Comparison of ENCODE assay signal across 1 cellular context in genomic region chr5:172188033-172188892, GRCh38.
TF ChIP-seq lines count a peak whose summit lies in the region.

Gene STK10, minus strand, starts transcription at chr5:172188224. Its CDS starts 182 bp downstream, at chr5:172188042.

TF ChIP-seq in HepG2, 621 proteins besides CTCF, POLR2A, EP300 and RAD21 (continued from another document and continues in another):
- TF ChIP-seq IRF9 (CRISPR knock-in tag; IDR thresholded peaks at IDR 0.05; ENCODE audit: borderline replicate concordance) (no peak), ZFP90 (CRISPR knock-in tag; IDR thresholded peaks at IDR 0.05; ENCODE audit: borderline replicate concordance) (peak; percentile 40; the same call in 1 of the 2 replicates), SAP130 (CRISPR knock-in tag; IDR thresholded peaks at IDR 0.05; ENCODE audit: low read depth) (peak; percentile 74; the same call in 1 of the 2 replicates), ZNF235 (CRISPR knock-in tag; IDR thresholded peaks at IDR 0.05; ENCODE audit: borderline replicate concordance) (no peak), SRSF4 (IDR thresholded peaks at IDR 0.05; ENCODE audit: low read depth, low read length, poor library complexity, severe bottlenecking) (no peak), CREM (IDR thresholded peaks at IDR 0.05) (no peak), CREM (CRISPR knock-in tag; IDR thresholded peaks at IDR 0.05) (no peak), ZXDC (CRISPR knock-in tag; IDR thresholded peaks at IDR 0.05) (peak; percentile 80; the same call in 1 of the 2 replicates), TARDBP (CRISPR knock-in tag; IDR thresholded peaks at IDR 0.05) (peak; percentile 77), PRPF4 (IDR thresholded peaks at IDR 0.05; ENCODE audit: low read depth, low read length, poor library complexity, severe bottlenecking) (no peak), PHB2 (IDR thresholded peaks at IDR 0.05; ENCODE audit: partially characterized antibody) (no peak), CC2D1A (CRISPR knock-in tag; IDR thresholded peaks at IDR 0.05) (no peak), ZFP36L1 (CRISPR knock-in tag; IDR thresholded peaks at IDR 0.05) (peak; percentile 62; the same call in 1 of the 2 replicates), HNF4A (CRISPR knock-in tag; IDR thresholded peaks at IDR 0.05) (peak; percentile 35), KDM2A (CRISPR knock-in tag; IDR thresholded peaks at IDR 0.05; ENCODE audit: borderline replicate concordance, low read depth) (peak; percentile 87), ZNF737 (CRISPR knock-in tag; IDR thresholded peaks at IDR 0.05; ENCODE audit: borderline replicate concordance) (no peak), ZFY (CRISPR knock-in tag; IDR thresholded peaks at IDR 0.05) (peak; percentile 25; the same call in 1 of the 2 replicates), HIVEP1 (CRISPR knock-in tag; IDR thresholded peaks at IDR 0.05) (peak; percentile 60), NFKB2 (CRISPR knock-in tag; IDR thresholded peaks at IDR 0.05; ENCODE audit: borderline replicate concordance) (peak; percentile 75; the same call in 1 of the 2 replicates), CAMTA2 (CRISPR knock-in tag; IDR thresholded peaks at IDR 0.05; ENCODE audit: borderline replicate concordance) (no peak), ZNF143 (CRISPR knock-in tag; IDR thresholded peaks at IDR 0.05) (peak; percentile 91), MATR3 (CRISPR knock-in tag; IDR thresholded peaks at IDR 0.05) (no peak), ZNF530 (CRISPR knock-in tag; IDR thresholded peaks at IDR 0.05; ENCODE audit: low read depth) (no peak), ZNF773 (CRISPR knock-in tag; IDR thresholded peaks at IDR 0.05; ENCODE audit: borderline replicate concordance) (no peak), ZMAT3 (CRISPR knock-in tag; conservative IDR thresholded peaks at IDR 0.05) (no peak), SNAI1 (CRISPR knock-in tag; IDR thresholded peaks at IDR 0.05; ENCODE audit: borderline replicate concordance) (no peak), CBFB (CRISPR knock-in tag; IDR thresholded peaks at IDR 0.05) (peak; percentile 76), KLF6 (CRISPR knock-in tag; IDR thresholded peaks at IDR 0.05) (no peak), PPARG (CRISPR knock-in tag; conservative IDR thresholded peaks at IDR 0.05) (no peak), FOXK1 (CRISPR knock-in tag; IDR thresholded peaks at IDR 0.05; ENCODE audit: borderline replicate concordance, low read depth) (no peak), HMGA1 (CRISPR knock-in tag; conservative IDR thresholded peaks at IDR 0.05) (no peak), STAT6 (CRISPR knock-in tag; IDR thresholded peaks at IDR 0.05; ENCODE audit: borderline replicate concordance) (peak; percentile 82; the same call in 1 of the 2 replicates), E2F1 (CRISPR knock-in tag; IDR thresholded peaks at IDR 0.05) (no peak), UBTF (CRISPR knock-in tag; IDR thresholded peaks at IDR 0.05) (peak; percentile 90), ZNF296 (CRISPR knock-in tag; conservative IDR thresholded peaks at IDR 0.05) (no peak), MED13 (CRISPR knock-in tag; IDR thresholded peaks at IDR 0.05) (0 out of 2 replicates have a peak, but pooled peaks have one; percentile 39), NR2F1 (CRISPR knock-in tag; IDR thresholded peaks at IDR 0.05) (no peak), ZNF567 (CRISPR knock-in tag; IDR thresholded peaks at IDR 0.05; ENCODE audit: borderline replicate concordance) (peak; percentile 50; the same call in 1 of the 2 replicates), AFF4 (CRISPR knock-in tag; IDR thresholded peaks at IDR 0.05) (no peak), ZNF318 (CRISPR knock-in tag; IDR thresholded peaks at IDR 0.05) (no peak)
